Comparison of ENCODE assay signal across 27 cellular contexts in genomic region chr1:192767798-192768197, GRCh38.
"Had no signal": no experiment of that assay in that cellular context is flagged by ENCODE, and none has a peak within 500 bp of the region (broad histone marks: within the 10 kb centered on the region; RNA-seq: fewer than 3 reads in every experiment).

No MANE protein-coding gene starts in this region.

- H3K4me1 ChIP-seq: ascending aorta, body of pancreas, SJCRH30 had no signal

- H3K36me3 ChIP-seq: ascending aorta, SJCRH30 had no signal

- H3K9me3 ChIP-seq: ascending aorta, body of pancreas, SJCRH30 had no signal

- H3K27me3 ChIP-seq: ascending aorta, body of pancreas, SJCRH30 had no signal

- H3K27ac ChIP-seq: ascending aorta, body of pancreas, SJCRH30 had no signal

- ATAC-seq: activated CD8-positive, alpha-beta memory T cell treated with anti-CD3 and anti-CD28 coated beads, Interleukin-2, amount 10 ng/mL, durations not matched to agents 7 days and 5 days; activated naive CD4-positive, alpha-beta T cell treated with anti-CD3 and anti-CD28 coated beads, Interleukin-2, amount 50 U/mL, for 72 hours; activated naive CD8-positive, alpha-beta T cell treated with anti-CD3 and anti-CD28 coated beads, Interleukin-2, amount 50 U/mL, for 24 hours; activated T-cell treated with anti-CD3 and anti-CD28 coated beads, Interleukin-2, amount 50 U/mL, for 4 hours; body of pancreas; K562; SK-N-SH treated with all-trans-retinoic acid at 6 μM for 48 hours; T-helper 17 cell; WTC11 had no signal

- H3K4me3 ChIP-seq: ascending aorta, body of pancreas, K562, SJCRH30 had no signal

- DNase-seq: activated CD4-positive, alpha-beta T cell treated with anti-CD3 and anti-CD28 coated beads for 1 hour; activated CD4-positive, alpha-beta T cell treated with anti-CD3 and anti-CD28 coated beads, Interleukin-2, amount 10 ng/mL, durations not matched to agents 24 days and 14 days; activated CD4-positive, alpha-beta T cell treated with anti-CD3 and anti-CD28 coated beads, Interleukin-2, amount 50 U/mL, for 48 hours; activated CD8-positive, alpha-beta memory T cell treated with anti-CD3 and anti-CD28 coated beads, Interleukin-2, amount 10 ng/mL, durations not matched to agents 7 days and 5 days; activated effector memory CD4-positive, alpha-beta T cell treated with anti-CD3 and anti-CD28 coated beads, Interleukin-2, amount 50 U/mL, for 16 hours; activated naive CD4-positive, alpha-beta T cell treated with Interleukin-2 at 50 U/mL for 16 hours; activated naive CD8-positive, alpha-beta T cell treated with anti-CD3 and anti-CD28 coated beads, Interleukin-2, amount 50 U/mL, for 24 hours; activated T-cell treated with anti-CD3 and anti-CD28 coated beads, Interleukin-2, amount 50 U/mL, for 4 hours; amniotic stem cell; body of pancreas; Karpas-422; MM.1S; NCI-H1105; NCI-H1436; NCI-H1694 treated with DMSO at 0.1 percent for 48 hours; NCI-H2029 treated with DMSO at 0.1 percent for 48 hours; NCI-H446 treated with DMSO at 0.1 percent for 48 hours; NCI-H524 treated with DMSO at 0.1 percent for 48 hours; NCI-H748 treated with DMSO at 0.1 percent for 48 hours; SJCRH30; T-helper 17 cell; T-helper 9 cell had no signal
